Comparison of ENCODE assay signal across 2 cellular contexts in the genomic region with DNA sequence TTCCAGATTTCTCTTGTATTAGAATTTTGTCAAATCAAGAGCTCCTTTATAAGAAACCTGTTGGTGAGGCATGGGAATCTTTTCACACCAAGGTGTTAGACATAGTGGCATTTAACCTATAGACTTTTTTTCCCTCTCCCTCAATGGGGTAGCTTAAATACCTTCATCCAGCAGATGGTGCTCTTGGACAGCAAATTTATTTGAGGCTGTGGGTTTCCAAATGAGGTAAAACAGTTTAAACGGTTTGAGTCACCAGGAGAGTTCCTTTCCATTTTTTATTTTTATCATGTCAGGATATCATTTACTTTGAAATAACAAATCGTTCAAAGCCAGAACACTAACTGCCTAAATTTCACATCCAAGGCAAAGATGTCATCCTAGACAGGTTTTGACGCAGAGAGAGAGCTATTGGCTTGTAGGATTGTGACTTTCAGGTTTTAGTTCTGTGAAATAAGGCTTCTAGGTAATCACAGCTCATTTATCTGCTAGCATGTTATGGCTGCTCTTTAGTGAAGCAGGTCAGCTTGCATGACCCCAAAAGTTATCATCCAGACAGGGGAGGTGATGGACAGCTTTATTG.
TF ChIP-seq lines count a peak whose summit lies in the region.

No MANE protein-coding gene starts in this region.

TF ChIP-seq in H1, 55 proteins besides CTCF, POLR2A, EP300 and RAD21:
- TF ChIP-seq HDAC6 (IDR thresholded peaks at IDR 0.05; ENCODE audit: low read depth, low read length) (no peak), SUZ12 (IDR thresholded peaks at IDR 0.05; ENCODE audit: low read length) (no peak), CBX8 (IDR thresholded peaks at IDR 0.05; ENCODE audit: borderline replicate concordance, low read depth, low read length) (no peak), GTF2F1 (IDR thresholded peaks at IDR 0.05; ENCODE audit: borderline replicate concordance, low read depth, low read length) (no peak), EGR1 (IDR thresholded peaks at IDR 0.05; ENCODE audit: borderline replicate concordance, low read depth, low read length) (no peak), SP4 (IDR thresholded peaks at IDR 0.05; ENCODE audit: low read length) (no peak), GABPA (IDR thresholded peaks at IDR 0.05; ENCODE audit: borderline replicate concordance, insufficient read depth, low read length) (no peak), SAP30 (IDR thresholded peaks at IDR 0.05; ENCODE audit: insufficient read depth, insufficient replicate concordance, low read length) (no peak), PHF8 (conservative IDR thresholded peaks at IDR 0.05; ENCODE audit: low read depth, low read length) (no peak), BRCA1 (IDR thresholded peaks at IDR 0.05; ENCODE audit: low read depth, low read length) (no peak), NANOG (IDR thresholded peaks at IDR 0.05; ENCODE audit: insufficient read depth, low read depth, low read length, poor library complexity, severe bottlenecking) (no peak), JUND (IDR thresholded peaks at IDR 0.05; ENCODE audit: low read length) (no peak)
- TF ChIP-seq, protein P1, sequence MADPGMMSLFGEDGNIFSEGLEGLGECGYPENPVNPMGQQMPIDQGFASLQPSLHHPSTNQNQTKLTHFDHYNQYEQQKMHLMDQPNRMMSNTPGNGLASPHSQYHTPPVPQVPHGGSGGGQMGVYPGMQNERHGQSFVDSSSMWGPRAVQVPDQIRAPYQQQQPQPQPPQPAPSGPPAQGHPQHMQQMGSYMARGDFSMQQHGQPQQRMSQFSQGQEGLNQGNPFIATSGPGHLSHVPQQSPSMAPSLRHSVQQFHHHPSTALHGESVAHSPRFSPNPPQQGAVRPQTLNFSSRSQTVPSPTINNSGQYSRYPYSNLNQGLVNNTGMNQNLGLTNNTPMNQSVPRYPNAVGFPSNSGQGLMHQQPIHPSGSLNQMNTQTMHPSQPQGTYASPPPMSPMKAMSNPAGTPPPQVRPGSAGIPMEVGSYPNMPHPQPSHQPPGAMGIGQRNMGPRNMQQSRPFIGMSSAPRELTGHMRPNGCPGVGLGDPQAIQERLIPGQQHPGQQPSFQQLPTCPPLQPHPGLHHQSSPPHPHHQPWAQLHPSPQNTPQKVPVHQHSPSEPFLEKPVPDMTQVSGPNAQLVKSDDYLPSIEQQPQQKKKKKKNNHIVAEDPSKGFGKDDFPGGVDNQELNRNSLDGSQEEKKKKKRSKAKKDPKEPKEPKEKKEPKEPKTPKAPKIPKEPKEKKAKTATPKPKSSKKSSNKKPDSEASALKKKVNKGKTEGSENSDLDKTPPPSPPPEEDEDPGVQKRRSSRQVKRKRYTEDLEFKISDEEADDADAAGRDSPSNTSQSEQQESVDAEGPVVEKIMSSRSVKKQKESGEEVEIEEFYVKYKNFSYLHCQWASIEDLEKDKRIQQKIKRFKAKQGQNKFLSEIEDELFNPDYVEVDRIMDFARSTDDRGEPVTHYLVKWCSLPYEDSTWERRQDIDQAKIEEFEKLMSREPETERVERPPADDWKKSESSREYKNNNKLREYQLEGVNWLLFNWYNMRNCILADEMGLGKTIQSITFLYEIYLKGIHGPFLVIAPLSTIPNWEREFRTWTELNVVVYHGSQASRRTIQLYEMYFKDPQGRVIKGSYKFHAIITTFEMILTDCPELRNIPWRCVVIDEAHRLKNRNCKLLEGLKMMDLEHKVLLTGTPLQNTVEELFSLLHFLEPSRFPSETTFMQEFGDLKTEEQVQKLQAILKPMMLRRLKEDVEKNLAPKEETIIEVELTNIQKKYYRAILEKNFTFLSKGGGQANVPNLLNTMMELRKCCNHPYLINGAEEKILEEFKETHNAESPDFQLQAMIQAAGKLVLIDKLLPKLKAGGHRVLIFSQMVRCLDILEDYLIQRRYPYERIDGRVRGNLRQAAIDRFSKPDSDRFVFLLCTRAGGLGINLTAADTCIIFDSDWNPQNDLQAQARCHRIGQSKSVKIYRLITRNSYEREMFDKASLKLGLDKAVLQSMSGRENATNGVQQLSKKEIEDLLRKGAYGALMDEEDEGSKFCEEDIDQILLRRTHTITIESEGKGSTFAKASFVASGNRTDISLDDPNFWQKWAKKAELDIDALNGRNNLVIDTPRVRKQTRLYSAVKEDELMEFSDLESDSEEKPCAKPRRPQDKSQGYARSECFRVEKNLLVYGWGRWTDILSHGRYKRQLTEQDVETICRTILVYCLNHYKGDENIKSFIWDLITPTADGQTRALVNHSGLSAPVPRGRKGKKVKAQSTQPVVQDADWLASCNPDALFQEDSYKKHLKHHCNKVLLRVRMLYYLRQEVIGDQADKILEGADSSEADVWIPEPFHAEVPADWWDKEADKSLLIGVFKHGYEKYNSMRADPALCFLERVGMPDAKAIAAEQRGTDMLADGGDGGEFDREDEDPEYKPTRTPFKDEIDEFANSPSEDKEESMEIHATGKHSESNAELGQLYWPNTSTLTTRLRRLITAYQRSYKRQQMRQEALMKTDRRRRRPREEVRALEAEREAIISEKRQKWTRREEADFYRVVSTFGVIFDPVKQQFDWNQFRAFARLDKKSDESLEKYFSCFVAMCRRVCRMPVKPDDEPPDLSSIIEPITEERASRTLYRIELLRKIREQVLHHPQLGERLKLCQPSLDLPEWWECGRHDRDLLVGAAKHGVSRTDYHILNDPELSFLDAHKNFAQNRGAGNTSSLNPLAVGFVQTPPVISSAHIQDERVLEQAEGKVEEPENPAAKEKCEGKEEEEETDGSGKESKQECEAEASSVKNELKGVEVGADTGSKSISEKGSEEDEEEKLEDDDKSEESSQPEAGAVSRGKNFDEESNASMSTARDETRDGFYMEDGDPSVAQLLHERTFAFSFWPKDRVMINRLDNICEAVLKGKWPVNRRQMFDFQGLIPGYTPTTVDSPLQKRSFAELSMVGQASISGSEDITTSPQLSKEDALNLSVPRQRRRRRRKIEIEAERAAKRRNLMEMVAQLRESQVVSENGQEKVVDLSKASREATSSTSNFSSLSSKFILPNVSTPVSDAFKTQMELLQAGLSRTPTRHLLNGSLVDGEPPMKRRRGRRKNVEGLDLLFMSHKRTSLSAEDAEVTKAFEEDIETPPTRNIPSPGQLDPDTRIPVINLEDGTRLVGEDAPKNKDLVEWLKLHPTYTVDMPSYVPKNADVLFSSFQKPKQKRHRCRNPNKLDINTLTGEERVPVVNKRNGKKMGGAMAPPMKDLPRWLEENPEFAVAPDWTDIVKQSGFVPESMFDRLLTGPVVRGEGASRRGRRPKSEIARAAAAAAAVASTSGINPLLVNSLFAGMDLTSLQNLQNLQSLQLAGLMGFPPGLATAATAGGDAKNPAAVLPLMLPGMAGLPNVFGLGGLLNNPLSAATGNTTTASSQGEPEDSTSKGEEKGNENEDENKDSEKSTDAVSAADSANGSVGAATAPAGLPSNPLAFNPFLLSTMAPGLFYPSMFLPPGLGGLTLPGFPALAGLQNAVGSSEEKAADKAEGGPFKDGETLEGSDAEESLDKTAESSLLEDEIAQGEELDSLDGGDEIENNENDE (IDR thresholded peaks at IDR 0.05; ENCODE audit: insufficient replicate concordance, low read length) = no peak

TF ChIP-seq in neural cell, 6 proteins besides CTCF, POLR2A, EP300 and RAD21:
- TF ChIP-seq, protein P2, sequence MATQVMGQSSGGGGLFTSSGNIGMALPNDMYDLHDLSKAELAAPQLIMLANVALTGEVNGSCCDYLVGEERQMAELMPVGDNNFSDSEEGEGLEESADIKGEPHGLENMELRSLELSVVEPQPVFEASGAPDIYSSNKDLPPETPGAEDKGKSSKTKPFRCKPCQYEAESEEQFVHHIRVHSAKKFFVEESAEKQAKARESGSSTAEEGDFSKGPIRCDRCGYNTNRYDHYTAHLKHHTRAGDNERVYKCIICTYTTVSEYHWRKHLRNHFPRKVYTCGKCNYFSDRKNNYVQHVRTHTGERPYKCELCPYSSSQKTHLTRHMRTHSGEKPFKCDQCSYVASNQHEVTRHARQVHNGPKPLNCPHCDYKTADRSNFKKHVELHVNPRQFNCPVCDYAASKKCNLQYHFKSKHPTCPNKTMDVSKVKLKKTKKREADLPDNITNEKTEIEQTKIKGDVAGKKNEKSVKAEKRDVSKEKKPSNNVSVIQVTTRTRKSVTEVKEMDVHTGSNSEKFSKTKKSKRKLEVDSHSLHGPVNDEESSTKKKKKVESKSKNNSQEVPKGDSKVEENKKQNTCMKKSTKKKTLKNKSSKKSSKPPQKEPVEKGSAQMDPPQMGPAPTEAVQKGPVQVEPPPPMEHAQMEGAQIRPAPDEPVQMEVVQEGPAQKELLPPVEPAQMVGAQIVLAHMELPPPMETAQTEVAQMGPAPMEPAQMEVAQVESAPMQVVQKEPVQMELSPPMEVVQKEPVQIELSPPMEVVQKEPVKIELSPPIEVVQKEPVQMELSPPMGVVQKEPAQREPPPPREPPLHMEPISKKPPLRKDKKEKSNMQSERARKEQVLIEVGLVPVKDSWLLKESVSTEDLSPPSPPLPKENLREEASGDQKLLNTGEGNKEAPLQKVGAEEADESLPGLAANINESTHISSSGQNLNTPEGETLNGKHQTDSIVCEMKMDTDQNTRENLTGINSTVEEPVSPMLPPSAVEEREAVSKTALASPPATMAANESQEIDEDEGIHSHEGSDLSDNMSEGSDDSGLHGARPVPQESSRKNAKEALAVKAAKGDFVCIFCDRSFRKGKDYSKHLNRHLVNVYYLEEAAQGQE (IDR thresholded peaks at IDR 0.05; ENCODE audit: borderline replicate concordance) = no peak
- TF ChIP-seq SMC3 (conservative IDR thresholded peaks at IDR 0.05; ENCODE audit: poor library complexity) = peak; percentile 90
- TF ChIP-seq POLR2AphosphoS5 (IDR thresholded peaks at IDR 0.05) = no peak
- TF ChIP-seq TAF1 (IDR thresholded peaks at IDR 0.05; ENCODE audit: low read depth) = no peak
